ENCODE assay signal across 8 cellular contexts in genomic region chr1:50968021-50968883, GRCh38.
DNase-seq lines count a peak whose midpoint lies in the region; ATAC-seq lines count a peak whose summit lies in the region.

No MANE protein-coding gene starts in this region.

- H3K4me1 Mint-ChIP-seq in memory B cell = peaks cover 15% of the 10 kb centered on the region

- H3K9me3 Mint-ChIP-seq in memory B cell = no peaks in the 10 kb centered on the region

- H3K4me3 Mint-ChIP-seq in memory B cell = peak overlapping the region; percentile 90

- ATAC-seq in GM19438 (IDR thresholded peaks at IDR 0.05; ENCODE audit: low read depth, unreplicated experiment) = peak; percentile 63
- ATAC-seq in memory B cell (ENCODE audit: low read depth) = peak; percentile 85

- peak; percentile 93 for DNase-seq in CD1c-positive myeloid dendritic cell (ENCODE audit: extremely low spot score)
- DNase-seq in HK-2 (ENCODE audit: unreplicated experiment) = peak; percentile 95
- DNase-seq in NCI-H82 (lab: John Stamatoyannopoulos, UW) = peak; percentile 93
- DNase-seq in activated CD8-positive, alpha-beta memory T cell treated with anti-CD3 and anti-CD28 coated beads for 1 hour (ENCODE audit: extremely low read depth in 1 of 2, low read depth in 1 of 2) = peak; percentile 48 to 72
- DNase-seq in effector CD4-positive, alpha-beta T cell = peak; percentile 78
- DNase-seq in memory B cell (ENCODE audit: low spot score in 2 of 2) = peak; percentile 62 to 79
- DNase-seq in stimulated activated CD8-positive, alpha-beta memory T cell treated with anti-CD3 and anti-CD28 coated beads, Interleukin-12 subunit alpha, Interleukin-12 subunit beta, amount 100 ng/mL, for 1 hour (ENCODE audit: low read depth) = peak; percentile 63

- H3K36me3 Mint-ChIP-seq in memory B cell = no peaks in the 10 kb centered on the region

- H3K27ac Mint-ChIP-seq in memory B cell = peak overlapping the region; percentile 81

- H3K27me3 Mint-ChIP-seq in memory B cell = peaks cover 7% of the 10 kb centered on the region

Comparison
In these comparisons a context has a peak if more than half of its experiments do, and no peak if none do; other contexts are left out.
1. Peak in every context shown above with its lines: DNase-seq and ATAC-seq.